Comparison of ENCODE assay signal across 10 cellular contexts in genomic region chr15:31280037-31280830, GRCh38. TPM values are rescaled to one million over a fixed set of nuclear protein-coding genes. Genes with fewer than 3 reads are reported as not detected.
DNase-seq lines count a peak whose midpoint lies in the region; ATAC-seq and TF ChIP-seq lines count a peak whose summit lies in the region.
"Had no signal": no experiment of that assay in that cellular context is flagged by ENCODE, and none has a peak within 500 bp of the region (broad histone marks: within the 10 kb centered on the region; RNA-seq: fewer than 3 reads in every experiment).

No MANE protein-coding gene starts in this region.

- WGBS in stomach, 5 donors, result 44 to 70% (median 51%) methylated on average over 11 to 16 of the region's 16 CpGs

- H3K9me3 ChIP-seq in RWPE2 (ENCODE audit: severe bottlenecking), result no peaks in the 10 kb centered on the region
- H3K9me3 ChIP-seq in stomach, result no peaks in the 10 kb centered on the region
- H3K9me3 ChIP-seq: A549 had no signal

- no peak for TF ChIP-seq POLR2A in stomach (IDR thresholded peaks at IDR 0.05)

- H3K27ac ChIP-seq in RWPE2 (ENCODE audit: poor library complexity, severe bottlenecking) (no peak overlapping the region), stomach (no peak overlapping the region)

- TF ChIP-seq CTCF in RWPE2 (IDR thresholded peaks at IDR 0.05; ENCODE audit: poor library complexity, severe bottlenecking) (no peak), stomach (IDR thresholded peaks at IDR 0.05) (no peak)

- DNase-seq in NCI-H2196 (lab: John Stamatoyannopoulos, UW; ENCODE audit: unreplicated experiment), result peak; percentile 32
- no peak for DNase-seq in NCI-H2196 treated with DMSO at 0.1 percent for 48 hours (lab: John Stamatoyannopoulos, UW; ENCODE audit: unreplicated experiment)
- DNase-seq in RWPE2 (ENCODE audit: low spot score), result peak; percentile 55
- peak; percentile 95 for DNase-seq in hippocampal formation (lab: John Stamatoyannopoulos, UW)
- peak; percentile 23 for DNase-seq in stomach
- no peak for DNase-seq in GM19238 (ENCODE audit: insufficient read length, low spot score)
- DNase-seq: IMR-90 had no signal

- H3K27me3 ChIP-seq in RWPE2 (ENCODE audit: insufficient read depth, poor library complexity, severe bottlenecking) (no peaks in the 10 kb centered on the region), stomach (no peaks in the 10 kb centered on the region)

- H3K4me1 ChIP-seq in RWPE2 (ENCODE audit: insufficient read depth, poor library complexity, severe bottlenecking) (no peaks in the 10 kb centered on the region), stomach (peaks cover 0 to 4% (median 0%) of the 10 kb centered on the region in 4 donors)
- H3K4me1 ChIP-seq: A549 had no signal

- H3K4me3 ChIP-seq in RWPE2 (ENCODE audit: severe bottlenecking) (no peak overlapping the region), stomach (no peak overlapping the region)
- H3K4me3 ChIP-seq: A549 had no signal

- H3K36me3 ChIP-seq in RWPE2 (ENCODE audit: low read depth), result no peaks in the 10 kb centered on the region
- no peaks in the 10 kb centered on the region for H3K36me3 ChIP-seq in stomach

- no peak for TF ChIP-seq EP300 in stomach (IDR thresholded peaks at IDR 0.05)

- ATAC-seq in RWPE2 (ENCODE audit: low read depth) (peak; percentile 25; the same call in 1 of the 3 replicates), GM21619 (IDR thresholded peaks at IDR 0.05; ENCODE audit: unreplicated experiment) (no peak), HG03025 (IDR thresholded peaks at IDR 0.05; ENCODE audit: low FRiP score, unreplicated experiment) (no peak)
- ATAC-seq: A549 had no signal

- intact Hi-C loops in stomach (cut with DNase I; ENCODE audit: low total_unique reads), result no loop called here

RNA-seq across cellular contexts. Expression of gene KLF13, which starts 46.4 kb away (rescaled TPM):
- total RNA-seq in stomach, result 10 to 100 TPM in 4 of 5 donors, 1 to 10 TPM in 1; 9.3 to 74.0 (median 38.8) TPM
- 10 to 100 TPM; 23.0 to 30.7 (median 24.3) TPM for polyA plus RNA-seq in stomach

Comparison
In these comparisons a context has a peak if more than half of its experiments do, and no peak if none do; other contexts are left out.
1. DNase-seq: peak in NCI-H2196 (single experiment), RWPE2 (single experiment), hippocampal formation (2 of 2) and stomach (single experiment); none in NCI-H2196 treated with DMSO at 0.1 percent for 48 hours (single experiment) and GM19238 (single experiment).